In the genomic region with DNA sequence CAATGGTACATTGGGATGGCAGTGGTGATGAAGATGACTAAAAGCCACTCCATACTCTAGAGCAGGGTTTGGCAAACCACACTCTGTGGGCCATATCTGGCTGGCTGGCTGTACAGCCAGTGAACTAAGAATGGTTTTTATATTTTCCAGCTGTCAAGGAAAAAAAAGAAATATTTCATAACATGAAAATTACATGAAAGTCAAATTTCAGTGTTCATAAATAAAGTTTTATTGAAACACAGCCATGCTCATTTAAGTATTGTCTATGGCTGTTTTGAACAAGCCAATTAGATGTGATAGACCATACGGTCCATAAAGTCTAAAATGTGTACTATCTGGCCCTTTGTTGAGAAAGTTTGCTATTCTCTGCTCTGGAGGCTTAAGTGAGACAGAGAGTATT, we compare ENCODE assay signal across 17 cellular contexts. TPM values are rescaled to one million over a fixed set of nuclear protein-coding genes. Genes with fewer than 3 reads are reported as not detected.
DNase-seq lines count a peak whose midpoint lies in the region; ATAC-seq and TF ChIP-seq lines count a peak whose summit lies in the region.
"Had no signal": no experiment of that assay in that cellular context is flagged by ENCODE, and none has a peak within 500 bp of the region (broad histone marks: within the 10 kb centered on the region; RNA-seq: fewer than 3 reads in every experiment).

No MANE protein-coding gene starts in this region.

- peaks cover 7% of the 10 kb centered on the region; the same call in 2 of the 3 replicates for H3K36me3 Mint-ChIP-seq in GM23338 (ENCODE audit: low read depth)
- H3K36me3 Mint-ChIP-seq in activated naive CD4-positive, alpha-beta T cell treated with anti-CD3 and anti-CD28 coated beads for 36 hours (ENCODE audit: low read depth): peaks cover 9% of the 10 kb centered on the region
- H3K36me3 Mint-ChIP-seq: natural killer cell had no signal

- H3K4me3 ChIP-seq in GM23338 (peak overlapping the region; percentile 80), PC-3 (ENCODE audit: low read length) (peak overlapping the region; percentile 81), foreskin fibroblast (ENCODE audit: low read depth in 1 of 2, low read length in 2 of 2) (peak overlapping the region; percentile 78 to 80)
- H3K4me3 ChIP-seq: lung had no signal

- ATAC-seq in GM23338: no peak
- no peak for ATAC-seq in PC-3
- ATAC-seq in HG02852 (IDR thresholded peaks at IDR 0.05; ENCODE audit: unreplicated experiment): no peak
- no peak for ATAC-seq in HG03571 (IDR thresholded peaks at IDR 0.05; ENCODE audit: unreplicated experiment)
- ATAC-seq: right cardiac atrium; stimulated activated effector memory CD8-positive, alpha-beta T cell treated with anti-CD3 and anti-CD28 coated beads, Interleukin-12 subunit alpha, Interleukin-12 subunit beta, amount 100 ng/mL, for 72 hours had no signal

- H2AFZ ChIP-seq in GM23338 (no peak overlapping the region), PC-3 (ENCODE audit: low read length) (no peak overlapping the region)

- H3K27ac ChIP-seq in 22Rv1: peak overlapping the region; percentile 83
- H3K27ac ChIP-seq in GM23338 (ENCODE audit: low read depth): no peak overlapping the region
- peak overlapping the region; percentile 85; the same call in 1 of the 2 replicates for H3K27ac ChIP-seq in PC-3 (ENCODE audit: low read length)
- H3K27ac ChIP-seq: vagina had no signal

- H3K9ac ChIP-seq in PC-3 (ENCODE audit: low read length): no peak overlapping the region

- H3K36me3 ChIP-seq in GM23338 (ENCODE audit: insufficient read depth) (no peaks in the 10 kb centered on the region; the same call in 1 of the 2 replicates), PC-3 (ENCODE audit: low read depth, low read length) (peaks cover 20% of the 10 kb centered on the region)

- BruUV-seq in PC-3 (replicated peaks; lab: Mats Ljungman, UMichigan): no TSS peak

- TF ChIP-seq CTCF in 22Rv1 (IDR thresholded peaks at IDR 0.05): no peak
- no peak for TF ChIP-seq CTCF in GM23338 (conservative IDR thresholded peaks at IDR 0.05; ENCODE audit: low read depth in 2 of 2)
- no peak for TF ChIP-seq CTCF in PC-3 (conservative IDR thresholded peaks at IDR 0.05; ENCODE audit: low read depth, low read length)
- TF ChIP-seq CTCF in foreskin fibroblast (IDR thresholded peaks at IDR 0.05; ENCODE audit: low read depth, low read length): no peak

- intact Hi-C loops in PC-3 (cut with micrococcal nuclease): loop anchor here (2.0 to 10.0 kb wide), 5 partner anchors 53 to 547 kb away; partner anchors contain the start of gene SCN9A
- intact Hi-C loops in activated naive CD4-positive, alpha-beta T cell treated with anti-CD3 and anti-CD28 coated beads for 36 hours (cut with micrococcal nuclease): loop anchor here (5.0 kb wide), 3 partner anchors 550 to 960 kb away; no protein-coding TSS in a partner anchor

- no peaks in the 10 kb centered on the region for H3K9me3 ChIP-seq in PC-3 (ENCODE audit: low read length)
- H3K9me3 ChIP-seq: vagina had no signal

- no peaks in the 10 kb centered on the region for H3K27me3 ChIP-seq in GM23338 (ENCODE audit: insufficient read depth)
- H3K27me3 ChIP-seq in PC-3 (ENCODE audit: low read length): no peaks in the 10 kb centered on the region
- H3K27me3 ChIP-seq: vagina had no signal

- H4K20me1 ChIP-seq in GM23338 (replicated peaks; ENCODE audit: insufficient read depth) (no peaks in the 10 kb centered on the region), PC-3 (ENCODE audit: low read length) (peaks cover 20% of the 10 kb centered on the region; the same call in 1 of the 2 replicates)

- POLR2A ChIA-PET in PC-3 (lab: Charles Lee; ENCODE audit: unreplicated experiment): interaction anchor here (0.8 kb wide), 1 partner anchor 158 kb away, joined by 7 read pairs; the partner anchor contains the start of gene GALNT3

- H3K9me2 ChIP-seq in GM23338 (ENCODE audit: insufficient read depth) (no peaks in the 10 kb centered on the region), PC-3 (replicated peaks; ENCODE audit: low read length) (no peaks in the 10 kb centered on the region)

- H3K79me2 ChIP-seq in GM23338 (replicated peaks; ENCODE audit: insufficient read depth) (peaks cover 42% of the 10 kb centered on the region), PC-3 (ENCODE audit: low read length) (peaks cover 33% of the 10 kb centered on the region)

- H3F3A ChIP-seq in GM23338 (replicated peaks; ENCODE audit: low read depth): no peaks in the 10 kb centered on the region
- peaks cover 9% of the 10 kb centered on the region for H3F3A ChIP-seq in PC-3 (ENCODE audit: low read length, unreplicated experiment)

- DNase-seq in GM23338 (ENCODE audit: low spot score) (no peak), PC-3 (no peak), foreskin fibroblast (no peak), NK-92 (lab: John Stamatoyannopoulos, UW; ENCODE audit: unreplicated experiment) (no peak)
- no peak for DNase-seq in activated naive CD4-positive, alpha-beta T cell treated with anti-CD3 and anti-CD28 coated beads for 36 hours
- DNase-seq: H7; natural killer cell; NCI-H2029 treated with DMSO at 0.1 percent for 48 hours; right cardiac atrium; stimulated activated CD4-positive, alpha-beta T cell treated with anti-CD3 and anti-CD28 coated beads, Interleukin-4, amount 100 ng/mL, for 4 hours; T1000 had no signal

- no peak overlapping the region for H3K4me3 Mint-ChIP-seq in GM23338
- H3K4me3 Mint-ChIP-seq in activated naive CD4-positive, alpha-beta T cell treated with anti-CD3 and anti-CD28 coated beads for 36 hours: no peak overlapping the region
- H3K4me3 Mint-ChIP-seq: natural killer cell; stimulated activated effector memory CD8-positive, alpha-beta T cell treated with anti-CD3 and anti-CD28 coated beads, Interleukin-12 subunit alpha, Interleukin-12 subunit beta, amount 100 ng/mL, for 72 hours had no signal

- H3K4me2 ChIP-seq in GM23338: peak overlapping the region; percentile 96
- H3K4me2 ChIP-seq in PC-3 (ENCODE audit: low read length): peak overlapping the region; percentile 90

- CTCF ChIA-PET in PC-3 (lab: Charles Lee): no interaction called here
- CTCF ChIA-PET in activated naive CD4-positive, alpha-beta T cell treated with anti-CD3 and anti-CD28 coated beads for 36 hours (lab: Charles Lee): no interaction called here

- H3K4me1 ChIP-seq in GM23338 (ENCODE audit: insufficient read depth) (peaks cover 25% of the 10 kb centered on the region), PC-3 (ENCODE audit: insufficient read depth, low read length) (peaks cover 24% of the 10 kb centered on the region)

- no peaks in the 10 kb centered on the region for H3K27me3 Mint-ChIP-seq in GM23338 (ENCODE audit: insufficient read depth, low read depth, poor library complexity)
- H3K27me3 Mint-ChIP-seq in activated naive CD4-positive, alpha-beta T cell treated with anti-CD3 and anti-CD28 coated beads for 36 hours (ENCODE audit: low read depth): no peaks in the 10 kb centered on the region

- H3K27ac Mint-ChIP-seq in GM23338: no peak overlapping the region
- H3K27ac Mint-ChIP-seq in activated naive CD4-positive, alpha-beta T cell treated with anti-CD3 and anti-CD28 coated beads for 36 hours: no peak overlapping the region
- H3K27ac Mint-ChIP-seq: natural killer cell; stimulated activated effector memory CD8-positive, alpha-beta T cell treated with anti-CD3 and anti-CD28 coated beads, Interleukin-12 subunit alpha, Interleukin-12 subunit beta, amount 100 ng/mL, for 72 hours had no signal

- H3K4me1 Mint-ChIP-seq in GM23338: peaks cover 9% of the 10 kb centered on the region
- peaks cover 13% of the 10 kb centered on the region for H3K4me1 Mint-ChIP-seq in activated naive CD4-positive, alpha-beta T cell treated with anti-CD3 and anti-CD28 coated beads for 36 hours (ENCODE audit: low read depth)

- peaks cover 7% of the 10 kb centered on the region for H3K9me3 Mint-ChIP-seq in GM23338
- H3K9me3 Mint-ChIP-seq in activated naive CD4-positive, alpha-beta T cell treated with anti-CD3 and anti-CD28 coated beads for 36 hours: no peaks in the 10 kb centered on the region
- H3K9me3 Mint-ChIP-seq: natural killer cell; stimulated activated effector memory CD8-positive, alpha-beta T cell treated with anti-CD3 and anti-CD28 coated beads, Interleukin-12 subunit alpha, Interleukin-12 subunit beta, amount 100 ng/mL, for 72 hours had no signal

TF ChIP-seq in GM23338, 12 proteins besides CTCF, POLR2A, EP300 and RAD21 (continues in another document):
- TF ChIP-seq JUNB (IDR thresholded peaks at IDR 0.05; ENCODE audit: unreplicated experiment) (no peak), STAT1 (IDR thresholded peaks at IDR 0.05; ENCODE audit: unreplicated experiment) (no peak), ZNF114 (CRISPR knock-in tag; IDR thresholded peaks at IDR 0.05) (no peak), POLR2AphosphoS5 (IDR thresholded peaks at IDR 0.05; ENCODE audit: low read depth) (no peak)
- TF ChIP-seq, protein P1, sequence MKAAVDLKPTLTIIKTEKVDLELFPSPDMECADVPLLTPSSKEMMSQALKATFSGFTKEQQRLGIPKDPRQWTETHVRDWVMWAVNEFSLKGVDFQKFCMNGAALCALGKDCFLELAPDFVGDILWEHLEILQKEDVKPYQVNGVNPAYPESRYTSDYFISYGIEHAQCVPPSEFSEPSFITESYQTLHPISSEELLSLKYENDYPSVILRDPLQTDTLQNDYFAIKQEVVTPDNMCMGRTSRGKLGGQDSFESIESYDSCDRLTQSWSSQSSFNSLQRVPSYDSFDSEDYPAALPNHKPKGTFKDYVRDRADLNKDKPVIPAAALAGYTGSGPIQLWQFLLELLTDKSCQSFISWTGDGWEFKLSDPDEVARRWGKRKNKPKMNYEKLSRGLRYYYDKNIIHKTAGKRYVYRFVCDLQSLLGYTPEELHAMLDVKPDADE (IDR thresholded peaks at IDR 0.05): no peak

RNA-seq across cellular contexts. Expression of gene TTC21B, which starts 1.5 kb away (rescaled TPM):
- total RNA-seq in GM23338 (2014; rRNA removed; shearing (Covaris generic)): 32.8 and 39.5 TPM in 2 replicates
- 8.4 and 10.1 TPM in 2 replicates for polyA plus RNA-seq in GM23338 (2016; fragmentation: Nextera tagmentation; extraction: Ambion mirVana)
- 21.7 and 35.5 TPM in 2 replicates for total RNA-seq in PC-3 (2014; rRNA removed)
- total RNA-seq in activated naive CD4-positive, alpha-beta T cell treated with anti-CD3 and anti-CD28 coated beads for 36 hours: 10 to 100 TPM; 22.6 TPM
